Comparison of ENCODE assay signal across 1 cellular context in genomic region chr3:124700880-124701684, GRCh38.
TF ChIP-seq lines count a peak whose summit lies in the region.

No MANE protein-coding gene starts in this region.

TF ChIP-seq in HepG2, 621 proteins besides CTCF, POLR2A, EP300 and RAD21 (continued from another document and continues in another):
- TF ChIP-seq MLXIP (CRISPR knock-in tag; IDR thresholded peaks at IDR 0.05; ENCODE audit: borderline replicate concordance) (no peak), HNRNPUL1 (IDR thresholded peaks at IDR 0.05; ENCODE audit: low read depth, low read length) (no peak), ELF1 (CRISPR knock-in tag; IDR thresholded peaks at IDR 0.05) (peak; percentile 48), AHR (CRISPR knock-in tag; IDR thresholded peaks at IDR 0.05) (no peak), XBP1 (CRISPR knock-in tag; IDR thresholded peaks at IDR 0.05) (no peak), CENPX (CRISPR knock-in tag; IDR thresholded peaks at IDR 0.05) (no peak), E2F1 (CRISPR knock-in tag; IDR thresholded peaks at IDR 0.05) (no peak), HOXA3 (CRISPR knock-in tag; IDR thresholded peaks at IDR 0.05) (peak; percentile 95), TFDP2 (CRISPR knock-in tag; IDR thresholded peaks at IDR 0.05) (no peak), ZNF251 (CRISPR knock-in tag; IDR thresholded peaks at IDR 0.05) (no peak), THAP11 (CRISPR knock-in tag; IDR thresholded peaks at IDR 0.05) (peak; percentile 80), ZNF737 (CRISPR knock-in tag; IDR thresholded peaks at IDR 0.05; ENCODE audit: borderline replicate concordance) (no peak), ZMYM2 (CRISPR knock-in tag; IDR thresholded peaks at IDR 0.05) (peak; percentile 61; the same call in 1 of the 2 replicates), ZNF746 (CRISPR knock-in tag; IDR thresholded peaks at IDR 0.05) (peak; percentile 74), ZSCAN20 (CRISPR knock-in tag; IDR thresholded peaks at IDR 0.05; ENCODE audit: borderline replicate concordance) (no peak), MED13 (CRISPR knock-in tag; IDR thresholded peaks at IDR 0.05) (no peak), HIVEP1 (CRISPR knock-in tag; IDR thresholded peaks at IDR 0.05) (peak; percentile 76; the same call in 1 of the 2 replicates), TFDP1 (CRISPR knock-in tag; IDR thresholded peaks at IDR 0.05; ENCODE audit: borderline replicate concordance) (peak; percentile 60; the same call in 1 of the 2 replicates), KAT7 (CRISPR knock-in tag; IDR thresholded peaks at IDR 0.05; ENCODE audit: borderline replicate concordance) (peak; percentile 63; the same call in 1 of the 2 replicates), ZNF333 (CRISPR knock-in tag; IDR thresholded peaks at IDR 0.05; ENCODE audit: borderline replicate concordance) (0 out of 2 replicates have a peak, but pooled peaks have one; percentile 51), TOPORS (CRISPR knock-in tag; IDR thresholded peaks at IDR 0.05) (no peak), CEBPG (CRISPR knock-in tag; IDR thresholded peaks at IDR 0.05) (peak; percentile 86), NR1H2 (CRISPR knock-in tag; IDR thresholded peaks at IDR 0.05; ENCODE audit: borderline replicate concordance, low read depth) (no peak), ELF4 (CRISPR knock-in tag; IDR thresholded peaks at IDR 0.05; ENCODE audit: borderline replicate concordance) (0 out of 2 replicates have a peak, but pooled peaks have one; percentile 36), SNAI1 (CRISPR knock-in tag; IDR thresholded peaks at IDR 0.05; ENCODE audit: borderline replicate concordance) (no peak), FOXP4 (CRISPR knock-in tag; IDR thresholded peaks at IDR 0.05) (peak; percentile 95), AKNA (CRISPR knock-in tag; IDR thresholded peaks at IDR 0.05; ENCODE audit: borderline replicate concordance) (no peak), MIER3 (CRISPR knock-in tag; IDR thresholded peaks at IDR 0.05; ENCODE audit: borderline replicate concordance) (peak; percentile 96), PTBP1 (IDR thresholded peaks at IDR 0.05; ENCODE audit: low read depth, low read length, poor library complexity, severe bottlenecking) (no peak), THRA (CRISPR knock-in tag; IDR thresholded peaks at IDR 0.05; ENCODE audit: borderline replicate concordance) (peak; percentile 79), PRDM10 (CRISPR knock-in tag; IDR thresholded peaks at IDR 0.05; ENCODE audit: low read depth) (peak; percentile 68; the same call in 1 of the 2 replicates), ATF1 (CRISPR knock-in tag; IDR thresholded peaks at IDR 0.05) (peak; percentile 70)
- TF ChIP-seq, protein P1, sequence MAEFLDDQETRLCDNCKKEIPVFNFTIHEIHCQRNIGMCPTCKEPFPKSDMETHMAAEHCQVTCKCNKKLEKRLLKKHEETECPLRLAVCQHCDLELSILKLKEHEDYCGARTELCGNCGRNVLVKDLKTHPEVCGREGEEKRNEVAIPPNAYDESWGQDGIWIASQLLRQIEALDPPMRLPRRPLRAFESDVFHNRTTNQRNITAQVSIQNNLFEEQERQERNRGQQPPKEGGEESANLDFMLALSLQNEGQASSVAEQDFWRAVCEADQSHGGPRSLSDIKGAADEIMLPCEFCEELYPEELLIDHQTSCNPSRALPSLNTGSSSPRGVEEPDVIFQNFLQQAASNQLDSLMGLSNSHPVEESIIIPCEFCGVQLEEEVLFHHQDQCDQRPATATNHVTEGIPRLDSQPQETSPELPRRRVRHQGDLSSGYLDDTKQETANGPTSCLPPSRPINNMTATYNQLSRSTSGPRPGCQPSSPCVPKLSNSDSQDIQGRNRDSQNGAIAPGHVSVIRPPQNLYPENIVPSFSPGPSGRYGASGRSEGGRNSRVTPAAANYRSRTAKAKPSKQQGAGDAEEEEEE (CRISPR knock-in tag; IDR thresholded peaks at IDR 0.05; ENCODE audit: borderline replicate concordance): peak; percentile 30; the same call in 1 of the 2 replicates
- TF ChIP-seq, protein P2, sequence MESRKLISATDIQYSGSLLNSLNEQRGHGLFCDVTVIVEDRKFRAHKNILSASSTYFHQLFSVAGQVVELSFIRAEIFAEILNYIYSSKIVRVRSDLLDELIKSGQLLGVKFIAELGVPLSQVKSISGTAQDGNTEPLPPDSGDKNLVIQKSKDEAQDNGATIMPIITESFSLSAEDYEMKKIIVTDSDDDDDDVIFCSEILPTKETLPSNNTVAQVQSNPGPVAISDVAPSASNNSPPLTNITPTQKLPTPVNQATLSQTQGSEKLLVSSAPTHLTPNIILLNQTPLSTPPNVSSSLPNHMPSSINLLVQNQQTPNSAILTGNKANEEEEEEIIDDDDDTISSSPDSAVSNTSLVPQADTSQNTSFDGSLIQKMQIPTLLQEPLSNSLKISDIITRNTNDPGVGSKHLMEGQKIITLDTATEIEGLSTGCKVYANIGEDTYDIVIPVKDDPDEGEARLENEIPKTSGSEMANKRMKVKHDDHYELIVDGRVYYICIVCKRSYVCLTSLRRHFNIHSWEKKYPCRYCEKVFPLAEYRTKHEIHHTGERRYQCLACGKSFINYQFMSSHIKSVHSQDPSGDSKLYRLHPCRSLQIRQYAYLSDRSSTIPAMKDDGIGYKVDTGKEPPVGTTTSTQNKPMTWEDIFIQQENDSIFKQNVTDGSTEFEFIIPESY (CRISPR knock-in tag; IDR thresholded peaks at IDR 0.05): peak; percentile 65
